Comparison of ENCODE assay signal across 12 cellular contexts in the genomic region with DNA sequence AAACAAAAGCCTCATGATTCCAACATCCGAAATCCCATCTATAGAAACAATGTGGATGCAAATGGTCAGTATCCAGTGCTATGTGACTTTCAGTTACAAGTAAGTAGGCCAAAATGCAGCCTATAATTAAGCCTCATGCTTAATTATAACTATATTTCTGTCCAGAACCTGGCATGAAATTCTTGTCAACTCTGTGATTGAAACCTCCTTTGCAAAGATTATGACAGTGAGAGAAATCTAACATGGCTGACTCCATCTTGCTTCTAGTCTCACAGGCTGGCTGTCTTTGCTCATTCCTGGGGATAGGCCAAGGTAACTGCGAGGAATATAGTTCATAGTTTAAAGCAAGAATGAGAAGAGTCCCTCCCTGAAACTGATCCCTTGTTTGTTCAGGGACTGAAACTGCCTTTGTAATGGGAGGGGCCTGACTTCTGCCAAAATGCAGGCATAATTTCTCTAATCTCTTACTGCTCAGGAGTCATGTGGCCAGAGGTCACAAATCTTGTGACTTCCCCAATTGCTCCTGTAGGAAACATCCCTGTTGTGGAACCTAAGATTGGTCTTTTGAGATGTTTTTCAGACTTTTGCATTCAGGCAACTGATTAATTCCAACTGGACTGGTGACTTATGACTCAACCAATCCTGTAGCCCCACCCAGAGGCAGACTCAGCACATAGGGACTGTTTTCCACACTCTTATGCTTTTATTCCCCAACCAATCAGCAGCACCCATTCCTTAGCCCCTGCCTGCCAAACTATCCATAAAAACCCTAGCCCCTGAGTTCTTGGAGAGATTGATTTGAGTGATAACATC.
DNase-seq lines count a peak whose midpoint lies in the region; ATAC-seq and TF ChIP-seq lines count a peak whose summit lies in the region.
"Had no signal": no experiment of that assay in that cellular context is flagged by ENCODE, and none has a peak within 500 bp of the region (broad histone marks: within the 10 kb centered on the region; RNA-seq: fewer than 3 reads in every experiment).

No MANE protein-coding gene starts in this region.

- H2BK12ac ChIP-seq in mesenchymal stem cell (ENCODE audit: low read length in 2 of 2): no peak overlapping the region

- H3K27me3 ChIP-seq in HUES48 (ENCODE audit: control insufficient read depth, insufficient read depth, low read length) (no peaks in the 10 kb centered on the region), mammary epithelial cell (ENCODE audit: insufficient read depth, low read length) (no peaks in the 10 kb centered on the region), mesenchymal stem cell (ENCODE audit: control insufficient read depth in 1 of 2, insufficient read depth in 1 of 2, low read length in 2 of 2) (no peaks in the 10 kb centered on the region)

- H3K14ac ChIP-seq in mesenchymal stem cell (ENCODE audit: low read length in 2 of 2): no peak overlapping the region

- H3K4me2 ChIP-seq in mammary epithelial cell (ENCODE audit: insufficient read depth, low read depth, low read length) (no peak overlapping the region), mesenchymal stem cell (ENCODE audit: low read length, poor library complexity, severe bottlenecking) (no peak overlapping the region)
- H3K4me2 ChIP-seq: KMS-11 had no signal

- H3K27ac ChIP-seq in HUES48 (ENCODE audit: low read depth, low read length) (peak overlapping the region; percentile 91), mammary epithelial cell (ENCODE audit: insufficient read depth, low read depth, low read length) (no peak overlapping the region), mesenchymal stem cell (ENCODE audit: low read length, poor library complexity, severe bottlenecking) (no peak overlapping the region)
- H3K27ac ChIP-seq: KMS-11 had no signal

- DNase-seq in CD1c-positive myeloid dendritic cell (ENCODE audit: extremely low spot score): peak; percentile 68
- peak; percentile 37 for DNase-seq in mammary epithelial cell
- peak; percentile 28 for DNase-seq in mesenchymal stem cell
- no peak for DNase-seq in activated CD8-positive, alpha-beta memory T cell treated with anti-CD3 and anti-CD28 coated beads, Interleukin-2, amount 50 U/mL, for 4 hours
- no peak for DNase-seq in activated effector memory CD4-positive, alpha-beta T cell treated with anti-CD3 and anti-CD28 coated beads, Interleukin-2, amount 50 U/mL, for 16 hours
- no peak for DNase-seq in ureter (ENCODE audit: low spot score)
- DNase-seq: activated T-cell treated with anti-CD3 and anti-CD28 coated beads, Interleukin-2, amount 50 U/mL, for 4 hours; central memory CD4-positive, alpha-beta T cell; head of caudate nucleus had no signal

- H3K79me1 ChIP-seq in mesenchymal stem cell (replicated peaks; ENCODE audit: low read length, poor library complexity, severe bottlenecking): no peaks in the 10 kb centered on the region

- H3K23ac ChIP-seq in mesenchymal stem cell (ENCODE audit: low read length in 2 of 2): no peak overlapping the region

- no peak overlapping the region for H3K4ac ChIP-seq in mesenchymal stem cell (ENCODE audit: low read depth in 1 of 2, low read length in 2 of 2)

- in situ Hi-C loops in mammary epithelial cell (cut with MboI; ENCODE audit: low sequenced_read_pairs in 2 of 2): no loop called here

- H4K8ac ChIP-seq in mesenchymal stem cell (ENCODE audit: low read length): no peak overlapping the region

- H3K36me3 ChIP-seq in HUES48 (ENCODE audit: control insufficient read depth, insufficient read depth, low read length) (no peaks in the 10 kb centered on the region), mammary epithelial cell (ENCODE audit: insufficient read depth, low read length) (no peaks in the 10 kb centered on the region), mesenchymal stem cell (ENCODE audit: control insufficient read depth in 1 of 2, insufficient read depth in 2 of 2, low read depth in 1 of 2, low read length in 2 of 2) (peaks cover 0 to 3% of the 10 kb centered on the region in 2 experiments)

- dilution Hi-C loops in mammary epithelial cell (cut with HindIII; ENCODE audit: low sequenced_read_pairs): no loop called here

- H3K18ac ChIP-seq in mesenchymal stem cell (ENCODE audit: low read depth in 1 of 2, low read length in 2 of 2): no peak overlapping the region

- no TSS peak for BruUV-seq in mammary epithelial cell (replicated peaks; lab: Mats Ljungman, UMichigan)

- H2AK5ac ChIP-seq in mesenchymal stem cell (ENCODE audit: low read length, severe bottlenecking): no peak overlapping the region

- H3K4me3 ChIP-seq in HUES48 (ENCODE audit: low read depth, low read length): no peak overlapping the region
- H3K4me3 ChIP-seq in mammary epithelial cell (replicated peaks in 1 of 3; ENCODE audit: insufficient read depth in 1 of 3, low read depth in 2 of 3, low read length in 3 of 3): no peak overlapping the region
- H3K4me3 ChIP-seq in mesenchymal stem cell (ENCODE audit: insufficient read depth in 1 of 2, low read depth in 1 of 2, low read length in 2 of 2): peak overlapping the region in 1 of 2 experiments; percentile 56

- intact Hi-C loops in mammary epithelial cell (cut with micrococcal nuclease): loop anchor here (1.0 to 2.0 kb wide), 5 partner anchors 84 to 316 kb away; a partner anchor contains a TSS

- H3K4me1 ChIP-seq in HUES48 (ENCODE audit: control insufficient read depth, insufficient read depth, low read length): 0 out of 2 replicates have a peak, but pooled peaks cover 6% of the 10 kb centered on the region
- peaks cover 5% of the 10 kb centered on the region for H3K4me1 ChIP-seq in mammary epithelial cell (ENCODE audit: insufficient read depth, low read length)
- H3K4me1 ChIP-seq in mesenchymal stem cell (ENCODE audit: control insufficient read depth, insufficient read depth, low read depth, low read length): no peaks in the 10 kb centered on the region

- H4K91ac ChIP-seq in mesenchymal stem cell (ENCODE audit: low read length): no peak overlapping the region

- CTCF ChIA-PET in mammary epithelial cell (lab: Charles Lee; ENCODE audit: low non-redundant PET): interaction anchor here (0.7 kb wide), 1 partner anchor 171 kb away, joined by 3 read pairs; no protein-coding TSS in a partner anchor

- H3K9ac ChIP-seq in HUES48 (ENCODE audit: low read depth, low read length): no peak overlapping the region
- no peak overlapping the region for H3K9ac ChIP-seq in mammary epithelial cell (ENCODE audit: insufficient read depth, low read length)
- peak overlapping the region; percentile 91 for H3K9ac ChIP-seq in mesenchymal stem cell (ENCODE audit: low read length)
- H3K9ac ChIP-seq: KMS-11 had no signal

- H2AFZ ChIP-seq in mammary epithelial cell (ENCODE audit: low read depth, low read length) (no peak overlapping the region), mesenchymal stem cell (ENCODE audit: low read depth, low read length) (no peak overlapping the region)

- ATAC-seq in GM21619 (IDR thresholded peaks at IDR 0.05; ENCODE audit: unreplicated experiment): no peak
- ATAC-seq: activated T-cell treated with anti-CD3 and anti-CD28 coated beads, Interleukin-2, amount 50 U/mL, for 4 hours had no signal

- TF ChIP-seq CTCF in mammary epithelial cell (conservative IDR thresholded peaks at IDR 0.05 in 1 of 2, IDR thresholded peaks at IDR 0.05 in 1 of 2; ENCODE audit: extremely low read depth in 1 of 2, insufficient read depth in 1 of 2, low read depth in 1 of 2, low read length in 2 of 2): peak; percentile 9 to 35

- H2BK120ac ChIP-seq in mesenchymal stem cell (ENCODE audit: low read depth, low read length): no peak overlapping the region

- H3K9me3 ChIP-seq in HUES48 (ENCODE audit: control insufficient read depth, insufficient read depth, low read length) (peaks cover 27% of the 10 kb centered on the region), mammary epithelial cell (replicated peaks; ENCODE audit: insufficient read depth, low read length) (peaks cover 8% of the 10 kb centered on the region), mesenchymal stem cell (ENCODE audit: control insufficient read depth, low read length) (peaks cover 17% of the 10 kb centered on the region)

- H2BK15ac ChIP-seq in mesenchymal stem cell (ENCODE audit: low read depth, poor library complexity, severe bottlenecking): no peak overlapping the region

- H3K79me2 ChIP-seq in mammary epithelial cell (ENCODE audit: insufficient read depth, low read length): no peaks in the 10 kb centered on the region

- H4K20me1 ChIP-seq in mammary epithelial cell (ENCODE audit: insufficient read depth, low read length): no peaks in the 10 kb centered on the region

- H2BK5ac ChIP-seq in mesenchymal stem cell (ENCODE audit: low read depth, low read length, poor library complexity, severe bottlenecking): no peak overlapping the region

- 94% methylated on average over 2 of the region's 2 CpGs for WGBS in mammary epithelial cell (ENCODE audit: low coverage, missing lambda C conversion rate)
- 90% methylated on average over 1 of the region's 2 CpGs for WGBS in mesenchymal stem cell

Comparison
In these comparisons a context has a peak if more than half of its experiments do, and no peak if none do; other contexts are left out.
1. DNase-seq: peak in CD1c-positive myeloid dendritic cell (single experiment), mammary epithelial cell (single experiment) and mesenchymal stem cell (single experiment); none in activated CD8-positive, alpha-beta memory T cell treated with anti-CD3 and anti-CD28 coated beads, Interleukin-2, amount 50 U/mL, for 4 hours (single experiment), activated effector memory CD4-positive, alpha-beta T cell treated with anti-CD3 and anti-CD28 coated beads, Interleukin-2, amount 50 U/mL, for 16 hours (single experiment) and ureter (single experiment).